9 cellular contexts compared by ENCODE assay signal in the genomic region with DNA sequence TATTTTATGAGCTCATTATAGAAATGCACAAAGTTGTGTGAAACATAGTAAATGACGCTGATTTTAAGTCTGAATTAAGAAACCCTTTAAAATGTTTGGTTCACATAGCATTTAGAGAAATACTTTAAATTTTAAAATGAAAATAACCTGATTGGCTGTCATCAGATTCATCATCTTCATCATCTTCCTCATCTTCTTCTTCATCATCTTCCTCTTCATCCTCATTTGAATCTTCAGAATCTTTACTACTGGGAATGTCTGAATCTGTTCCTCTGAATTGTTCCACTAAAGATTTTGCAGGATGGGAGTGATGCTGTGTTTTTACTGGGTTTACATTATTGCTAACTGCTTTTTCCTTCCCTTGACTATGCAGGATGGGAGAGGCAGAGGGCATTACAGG.
"Had no signal": no experiment of that assay in that cellular context is flagged by ENCODE, and none has a peak within 500 bp of the region (broad histone marks: within the 10 kb centered on the region; RNA-seq: fewer than 3 reads in every experiment).

No MANE protein-coding gene starts in this region.

- DNase-seq: H9, HCEC 1CT, HFFc6, KBM-7 had no signal

- H3K27ac ChIP-seq: HL-60 had no signal

- FAIRE-seq: H1, H54, HepG2 had no signal

- H3K4me3 ChIP-seq: GM23338 had no signal
